ENCODE assay signal across 11 cellular contexts in the genomic region with DNA sequence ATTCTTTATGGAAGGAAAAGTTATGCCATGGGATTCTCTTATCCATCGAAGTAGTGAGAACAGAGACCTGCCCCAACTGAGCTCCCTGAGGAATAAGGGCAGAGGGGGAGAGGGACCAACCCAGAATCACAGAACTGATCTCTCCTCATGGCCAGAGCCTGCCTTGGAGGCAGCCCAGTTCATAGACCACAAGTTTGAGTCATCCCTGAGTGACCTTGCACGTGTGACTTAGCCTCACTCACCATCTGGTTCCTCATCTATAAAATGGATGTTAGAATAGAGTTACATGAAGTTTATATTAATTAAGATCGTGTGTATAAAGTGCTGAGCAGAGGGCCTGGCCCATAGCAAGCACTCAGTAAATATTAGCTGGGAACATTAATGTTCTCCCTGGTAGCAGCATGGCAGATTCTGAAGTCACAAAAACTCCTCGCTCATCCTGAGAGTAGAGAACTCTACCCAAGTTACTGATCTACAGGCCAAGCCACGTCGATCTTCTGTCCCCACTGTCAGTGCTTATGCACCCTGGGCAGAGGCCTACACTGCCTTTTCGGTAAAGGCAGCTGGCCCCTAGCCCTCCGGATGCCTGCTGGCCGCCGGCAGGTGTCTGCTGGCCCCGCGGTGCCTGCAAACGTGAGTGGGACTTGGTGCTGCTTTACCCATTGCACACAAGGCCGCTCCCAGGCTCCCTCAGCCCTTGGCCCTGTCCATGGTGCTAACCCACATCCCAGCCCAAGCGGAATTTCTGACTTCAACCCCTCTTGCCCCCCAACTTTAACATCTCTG.
DNase-seq lines count a peak whose midpoint lies in the region; ATAC-seq, FAIRE-seq and TF ChIP-seq lines count a peak whose summit lies in the region.
"Had no signal": no experiment of that assay in that cellular context is flagged by ENCODE, and none has a peak within 500 bp of the region (broad histone marks: within the 10 kb centered on the region; RNA-seq: fewer than 3 reads in every experiment).

No MANE protein-coding gene starts in this region.

- dilution Hi-C loops in endothelial cell of umbilical vein (cut with MboI; ENCODE audit: extremely low pct_ligation_motif_present, low sequenced_read_pairs) = loop anchor here (25.0 kb wide), 1 partner anchor 144 kb away; a partner anchor contains a TSS

- intact Hi-C loops in endothelial cell of umbilical vein (cut with micrococcal nuclease) (loop anchor here (1.0 kb wide), 1 partner anchor 8 kb away; no protein-coding TSS in a partner anchor), lower lobe of right lung (cut with DNase I) (no loop called here)

- H3K27ac ChIP-seq in RWPE1 (no peak overlapping the region), endothelial cell of umbilical vein (ENCODE audit: insufficient read depth, low read depth, low read length) (no peak overlapping the region), smooth muscle cell (ENCODE audit: low read depth) (no peak overlapping the region), lower lobe of right lung (no peak overlapping the region)
- H3K27ac ChIP-seq: C4-2B, right atrium auricular region had no signal

- H2AFZ ChIP-seq in endothelial cell of umbilical vein (ENCODE audit: low read depth, low read length) = no peak overlapping the region
- H2AFZ ChIP-seq in smooth muscle cell (ENCODE audit: low read depth) = no peak overlapping the region

- no peaks in the 10 kb centered on the region for H3F3A ChIP-seq in smooth muscle cell (ENCODE audit: low read depth)

- no peaks in the 10 kb centered on the region for H3K9me1 ChIP-seq in endothelial cell of umbilical vein (replicated peaks; ENCODE audit: control insufficient read depth, extremely low read depth, insufficient read depth, low read length)

- no TSS peak for BruUV-seq in endothelial cell of umbilical vein (replicated peaks; lab: Mats Ljungman, UMichigan)

- no peak for TF ChIP-seq POLR2A in endothelial cell of umbilical vein (IDR thresholded peaks at IDR 0.05; ENCODE audit: low read depth, low read length)

- DNase-seq in activated effector memory CD4-positive, alpha-beta T cell treated with anti-CD3 and anti-CD28 coated beads, Interleukin-2, amount 50 U/mL, for 16 hours = peak; percentile 58
- DNase-seq in activated effector memory CD4-positive, alpha-beta T cell treated with Interleukin-2 at 50 U/mL for 16 hours = no peak
- DNase-seq in RWPE1 (ENCODE audit: low spot score) = peak; percentile 67
- peak; percentile 46 for DNase-seq in endothelial cell of umbilical vein (ENCODE audit: low read depth, low spot score)
- peak; percentile 7 for DNase-seq in smooth muscle cell (lab: John Stamatoyannopoulos, UW; ENCODE audit: unreplicated experiment)
- no peak for DNase-seq in putamen (ENCODE audit: low spot score)
- DNase-seq in mesenteric fat pad (ENCODE audit: low spot score) = no peak
- no peak for DNase-seq in lower lobe of right lung
- DNase-seq: MM.1S had no signal

- H3K4me2 ChIP-seq in endothelial cell of umbilical vein (ENCODE audit: insufficient read depth, low read length) = no peak overlapping the region
- no peak overlapping the region for H3K4me2 ChIP-seq in smooth muscle cell

- peaks cover 3% of the 10 kb centered on the region in 2 experiments for H3K27me3 ChIP-seq in endothelial cell of umbilical vein (ENCODE audit: control insufficient read depth in 2 of 2, insufficient read depth in 2 of 2, low read length in 2 of 2)
- H3K27me3 ChIP-seq in smooth muscle cell (ENCODE audit: low read depth) = peaks cover 8% of the 10 kb centered on the region
- H3K27me3 ChIP-seq in lower lobe of right lung (ENCODE audit: low read depth) = peaks cover 11% of the 10 kb centered on the region
- H3K27me3 ChIP-seq: right atrium auricular region had no signal

- 33% methylated on average over 15 of the region's 15 CpGs for WGBS in smooth muscle cell (ENCODE audit: low lambda C conversion rate)

- ATAC-seq in lower lobe of right lung = no peak

- H3K4me1 ChIP-seq in endothelial cell of umbilical vein (ENCODE audit: control insufficient read depth, extremely low read depth, insufficient read depth, low read length) (no peaks in the 10 kb centered on the region), smooth muscle cell (ENCODE audit: low read depth) (peaks cover 15% of the 10 kb centered on the region), lower lobe of right lung (no peaks in the 10 kb centered on the region)

- H3K9me3 ChIP-seq in endothelial cell of umbilical vein (replicated peaks; ENCODE audit: control insufficient read depth, insufficient read depth, low read length) (no peaks in the 10 kb centered on the region), smooth muscle cell (replicated peaks; ENCODE audit: low read depth) (no peaks in the 10 kb centered on the region), lower lobe of right lung (no peaks in the 10 kb centered on the region)
- H3K9me3 ChIP-seq: right atrium auricular region had no signal

- H3K9ac ChIP-seq in endothelial cell of umbilical vein (replicated peaks; ENCODE audit: extremely low read depth, insufficient read depth, low read length) (no peak overlapping the region), smooth muscle cell (ENCODE audit: low read depth) (no peak overlapping the region)

- TF ChIP-seq CTCF in RWPE1 (conservative IDR thresholded peaks at IDR 0.05; ENCODE audit: low read depth) (no peak), endothelial cell of umbilical vein (IDR thresholded peaks at IDR 0.05; ENCODE audit: extremely low read depth in 1 of 2, insufficient read depth in 1 of 2, low read depth in 1 of 2, low read length in 2 of 2) (no peak), smooth muscle cell (IDR thresholded peaks at IDR 0.05; ENCODE audit: borderline replicate concordance, insufficient read depth, poor library complexity, severe bottlenecking) (no peak), lower lobe of right lung (IDR thresholded peaks at IDR 0.05) (no peak)

- FAIRE-seq in endothelial cell of umbilical vein (lab: Jason Lieb, UNC) = no peak

- CTCF ChIA-PET in RWPE1 (lab: Yijun Ruan, JAX) (interaction anchor here (0.7 to 1.2 kb wide), 2 partner anchors 74 to 136 kb away, joined by 3 to 4 read pairs; no protein-coding TSS in a partner anchor), endothelial cell of umbilical vein (lab: Charles Lee) (no interaction called here)

- no peaks in the 10 kb centered on the region for H3K36me3 ChIP-seq in endothelial cell of umbilical vein (ENCODE audit: control insufficient read depth in 2 of 2, extremely low read depth in 1 of 2, insufficient read depth in 2 of 2, low read length in 2 of 2)
- H3K36me3 ChIP-seq in smooth muscle cell (ENCODE audit: low read depth) = no peaks in the 10 kb centered on the region
- no peaks in the 10 kb centered on the region for H3K36me3 ChIP-seq in lower lobe of right lung
- H3K36me3 ChIP-seq: right atrium auricular region had no signal

- H3K79me2 ChIP-seq in endothelial cell of umbilical vein (ENCODE audit: control insufficient read depth, insufficient read depth, low read length) (no peaks in the 10 kb centered on the region), smooth muscle cell (ENCODE audit: low read depth) (no peaks in the 10 kb centered on the region)

- H4K20me1 ChIP-seq in endothelial cell of umbilical vein (replicated peaks; ENCODE audit: control insufficient read depth, extremely low read depth, insufficient read depth, low read length) = no peaks in the 10 kb centered on the region
- no peaks in the 10 kb centered on the region for H4K20me1 ChIP-seq in smooth muscle cell (ENCODE audit: low read depth)

- no peak overlapping the region for H3K4me3 ChIP-seq in endothelial cell of umbilical vein (replicated peaks in 1 of 3; ENCODE audit: insufficient read depth in 1 of 3, low read depth in 1 of 3, low read length in 3 of 3)
- H3K4me3 ChIP-seq in smooth muscle cell = no peak overlapping the region
- H3K4me3 ChIP-seq in lower lobe of right lung = no peak overlapping the region
- H3K4me3 ChIP-seq: right atrium auricular region had no signal

- POLR2A ChIA-PET in RWPE1 (lab: Yijun Ruan, JAX; ENCODE audit: low non-redundant PET) = no interaction called here
- POLR2A ChIA-PET in endothelial cell of umbilical vein (lab: Charles Lee) = no interaction called here

TF ChIP-seq in endothelial cell of umbilical vein, 7 proteins besides CTCF, POLR2A, EP300 and RAD21:
- no peak for TF ChIP-seq GATA2 (IDR thresholded peaks at IDR 0.05; ENCODE audit: insufficient read depth, insufficient read length, low read depth, low read length)
- no peak for TF ChIP-seq EZH2 (IDR thresholded peaks at IDR 0.05; ENCODE audit: borderline replicate concordance, low read depth, low read length, severe bottlenecking)
- no peak for TF ChIP-seq FOS (IDR thresholded peaks at IDR 0.05; ENCODE audit: borderline replicate concordance, insufficient read depth, low read length)
- TF ChIP-seq JUN (IDR thresholded peaks at IDR 0.05; ENCODE audit: borderline replicate concordance, insufficient read depth, insufficient read length, low read depth) = no peak
- no peak for TF ChIP-seq MYC (IDR thresholded peaks at IDR 0.05; ENCODE audit: low read depth, low read length)
- no peak for TF ChIP-seq POLR2AphosphoS5 (IDR thresholded peaks at IDR 0.05; ENCODE audit: insufficient read depth, low read depth, low read length)
- TF ChIP-seq, protein P1, sequence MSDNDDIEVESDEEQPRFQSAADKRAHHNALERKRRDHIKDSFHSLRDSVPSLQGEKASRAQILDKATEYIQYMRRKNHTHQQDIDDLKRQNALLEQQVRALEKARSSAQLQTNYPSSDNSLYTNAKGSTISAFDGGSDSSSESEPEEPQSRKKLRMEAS (IDR thresholded peaks at IDR 0.05; ENCODE audit: insufficient read depth, insufficient read length) = no peak

Comparison
In these comparisons a context has a peak if more than half of its experiments do, and no peak if none do; other contexts are left out.
1. DNase-seq: peak in activated effector memory CD4-positive, alpha-beta T cell treated with anti-CD3 and anti-CD28 coated beads, Interleukin-2, amount 50 U/mL, for 16 hours (single experiment), RWPE1 (single experiment), endothelial cell of umbilical vein (single experiment) and smooth muscle cell (single experiment); none in activated effector memory CD4-positive, alpha-beta T cell treated with Interleukin-2 at 50 U/mL for 16 hours (single experiment), putamen (single experiment), mesenteric fat pad (single experiment) and lower lobe of right lung (single experiment).